Comparison of ENCODE assay signal across 1 cellular context in genomic region chr7:100544386-100544785, GRCh38.
TF ChIP-seq lines count a peak whose summit lies in the region.

No MANE protein-coding gene starts in this region.

TF ChIP-seq in HepG2, 621 proteins besides CTCF, POLR2A, EP300 and RAD21 (continued from another document and continues in another):
- TF ChIP-seq, protein P1, sequence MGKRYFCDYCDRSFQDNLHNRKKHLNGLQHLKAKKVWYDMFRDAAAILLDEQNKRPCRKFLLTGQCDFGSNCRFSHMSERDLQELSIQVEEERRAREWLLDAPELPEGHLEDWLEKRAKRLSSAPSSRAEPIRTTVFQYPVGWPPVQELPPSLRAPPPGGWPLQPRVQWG (CRISPR knock-in tag; IDR thresholded peaks at IDR 0.05; ENCODE audit: borderline replicate concordance, low read depth), result no peak
- peak; percentile 77 for TF ChIP-seq FOXA3 (CRISPR knock-in tag; IDR thresholded peaks at IDR 0.05)
- no peak for TF ChIP-seq ZNF530 (CRISPR knock-in tag; IDR thresholded peaks at IDR 0.05; ENCODE audit: low read depth)
- 0 out of 2 replicates have a peak, but pooled peaks have one; percentile 42 for TF ChIP-seq ZNF749 (CRISPR knock-in tag; IDR thresholded peaks at IDR 0.05; ENCODE audit: borderline replicate concordance)
- no peak for TF ChIP-seq ZBTB39 (CRISPR knock-in tag; IDR thresholded peaks at IDR 0.05)
- TF ChIP-seq ZNF564 (CRISPR knock-in tag; IDR thresholded peaks at IDR 0.05), result no peak
- no peak for TF ChIP-seq PCBP1 (IDR thresholded peaks at IDR 0.05; ENCODE audit: borderline replicate concordance, low read depth, low read length)
- no peak for TF ChIP-seq ZEB1 (IDR thresholded peaks at IDR 0.05; ENCODE audit: insufficient replicate concordance, low read depth)
- no peak for TF ChIP-seq SP140L (CRISPR knock-in tag; IDR thresholded peaks at IDR 0.05; ENCODE audit: borderline replicate concordance)
- TF ChIP-seq PRMT3 (CRISPR knock-in tag; IDR thresholded peaks at IDR 0.05; ENCODE audit: borderline replicate concordance, low read depth), result no peak
- TF ChIP-seq, protein P2, sequence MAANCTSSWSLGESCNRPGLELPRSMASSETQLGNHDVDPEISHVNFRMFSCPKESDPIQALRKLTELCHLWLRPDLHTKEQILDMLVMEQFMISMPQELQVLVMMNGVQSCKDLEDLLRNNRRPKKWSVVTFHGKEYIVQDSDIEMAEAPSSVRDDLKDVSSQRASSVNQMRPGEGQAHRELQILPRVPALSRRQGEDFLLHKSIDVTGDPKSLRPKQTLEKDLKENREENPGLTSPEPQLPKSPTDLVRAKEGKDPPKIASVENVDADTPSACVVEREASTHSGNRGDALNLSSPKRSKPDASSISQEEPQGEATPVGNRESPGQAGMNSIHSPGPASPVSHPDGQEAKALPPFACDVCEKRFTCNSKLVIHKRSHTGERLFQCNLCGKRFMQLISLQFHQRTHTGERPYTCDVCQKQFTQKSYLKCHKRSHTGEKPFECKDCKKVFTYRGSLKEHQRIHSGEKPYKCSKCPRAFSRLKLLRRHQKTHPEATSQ (CRISPR knock-in tag; IDR thresholded peaks at IDR 0.05; ENCODE audit: borderline replicate concordance), result no peak
- no peak for TF ChIP-seq ZNF414 (CRISPR knock-in tag; IDR thresholded peaks at IDR 0.05)
- TF ChIP-seq NRL (CRISPR knock-in tag; IDR thresholded peaks at IDR 0.05; ENCODE audit: borderline replicate concordance), result no peak
- no peak for TF ChIP-seq ZNF512B (CRISPR knock-in tag; IDR thresholded peaks at IDR 0.05; ENCODE audit: borderline replicate concordance)
- TF ChIP-seq MIXL1 (CRISPR knock-in tag; IDR thresholded peaks at IDR 0.05), result peak; percentile 21; the same call in 1 of the 2 replicates
- TF ChIP-seq, protein P3, sequence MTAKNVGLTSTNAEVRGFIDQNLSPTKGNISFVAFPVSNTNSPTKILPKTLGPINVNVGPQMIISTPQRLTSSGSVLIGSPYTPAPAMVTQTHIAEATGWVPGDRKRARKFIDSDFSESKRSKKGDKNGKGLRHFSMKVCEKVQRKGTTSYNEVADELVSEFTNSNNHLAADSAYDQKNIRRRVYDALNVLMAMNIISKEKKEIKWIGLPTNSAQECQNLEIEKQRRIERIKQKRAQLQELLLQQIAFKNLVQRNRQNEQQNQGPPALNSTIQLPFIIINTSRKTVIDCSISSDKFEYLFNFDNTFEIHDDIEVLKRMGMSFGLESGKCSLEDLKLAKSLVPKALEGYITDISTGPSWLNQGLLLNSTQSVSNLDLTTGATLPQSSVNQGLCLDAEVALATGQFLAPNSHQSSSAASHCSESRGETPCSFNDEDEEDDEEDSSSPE (CRISPR knock-in tag; IDR thresholded peaks at IDR 0.05), result peak; percentile 26; the same call in 1 of the 2 replicates
- TF ChIP-seq RELA (CRISPR knock-in tag; IDR thresholded peaks at IDR 0.05), result no peak
- TF ChIP-seq ZSCAN12 (CRISPR knock-in tag; IDR thresholded peaks at IDR 0.05), result no peak
- TF ChIP-seq GLMP (CRISPR knock-in tag; IDR thresholded peaks at IDR 0.05; ENCODE audit: borderline replicate concordance), result no peak
- no peak for TF ChIP-seq IKZF4 (CRISPR knock-in tag; IDR thresholded peaks at IDR 0.05; ENCODE audit: borderline replicate concordance, low read depth, not compliant biosample characterization)
- peak; percentile 88 for TF ChIP-seq SP5 (CRISPR knock-in tag; IDR thresholded peaks at IDR 0.05; ENCODE audit: borderline replicate concordance, low read depth)
- TF ChIP-seq JUND (CRISPR knock-in tag; IDR thresholded peaks at IDR 0.05), result no peak
- peak; percentile 56 for TF ChIP-seq ELF3 (CRISPR knock-in tag; IDR thresholded peaks at IDR 0.05)
- TF ChIP-seq, protein P4, sequence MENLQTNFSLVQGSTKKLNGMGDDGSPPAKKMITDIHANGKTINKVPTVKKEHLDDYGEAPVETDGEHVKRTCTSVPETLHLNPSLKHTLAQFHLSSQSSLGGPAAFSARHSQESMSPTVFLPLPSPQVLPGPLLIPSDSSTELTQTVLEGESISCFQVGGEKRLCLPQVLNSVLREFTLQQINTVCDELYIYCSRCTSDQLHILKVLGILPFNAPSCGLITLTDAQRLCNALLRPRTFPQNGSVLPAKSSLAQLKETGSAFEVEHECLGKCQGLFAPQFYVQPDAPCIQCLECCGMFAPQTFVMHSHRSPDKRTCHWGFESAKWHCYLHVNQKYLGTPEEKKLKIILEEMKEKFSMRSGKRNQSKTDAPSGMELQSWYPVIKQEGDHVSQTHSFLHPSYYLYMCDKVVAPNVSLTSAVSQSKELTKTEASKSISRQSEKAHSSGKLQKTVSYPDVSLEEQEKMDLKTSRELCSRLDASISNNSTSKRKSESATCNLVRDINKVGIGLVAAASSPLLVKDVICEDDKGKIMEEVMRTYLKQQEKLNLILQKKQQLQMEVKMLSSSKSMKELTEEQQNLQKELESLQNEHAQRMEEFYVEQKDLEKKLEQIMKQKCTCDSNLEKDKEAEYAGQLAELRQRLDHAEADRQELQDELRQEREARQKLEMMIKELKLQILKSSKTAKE (CRISPR knock-in tag; IDR thresholded peaks at IDR 0.05; ENCODE audit: borderline replicate concordance), result 0 out of 2 replicates have a peak, but pooled peaks have one; percentile 35
- TF ChIP-seq, protein P5, sequence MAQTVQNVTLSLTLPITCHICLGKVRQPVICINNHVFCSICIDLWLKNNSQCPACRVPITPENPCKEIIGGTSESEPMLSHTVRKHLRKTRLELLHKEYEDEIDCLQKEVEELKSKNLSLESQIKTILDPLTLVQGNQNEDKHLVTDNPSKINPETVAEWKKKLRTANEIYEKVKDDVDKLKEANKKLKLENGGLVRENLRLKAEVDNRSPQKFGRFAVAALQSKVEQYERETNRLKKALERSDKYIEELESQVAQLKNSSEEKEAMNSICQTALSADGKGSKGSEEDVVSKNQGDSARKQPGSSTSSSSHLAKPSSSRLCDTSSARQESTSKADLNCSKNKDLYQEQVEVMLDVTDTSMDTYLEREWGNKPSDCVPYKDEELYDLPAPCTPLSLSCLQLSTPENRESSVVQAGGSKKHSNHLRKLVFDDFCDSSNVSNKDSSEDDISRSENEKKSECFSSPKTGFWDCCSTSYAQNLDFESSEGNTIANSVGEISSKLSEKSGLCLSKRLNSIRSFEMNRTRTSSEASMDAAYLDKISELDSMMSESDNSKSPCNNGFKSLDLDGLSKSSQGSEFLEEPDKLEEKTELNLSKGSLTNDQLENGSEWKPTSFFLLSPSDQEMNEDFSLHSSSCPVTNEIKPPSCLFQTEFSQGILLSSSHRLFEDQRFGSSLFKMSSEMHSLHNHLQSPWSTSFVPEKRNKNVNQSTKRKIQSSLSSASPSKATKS (CRISPR knock-in tag; IDR thresholded peaks at IDR 0.05), result no peak
- TF ChIP-seq MTF1 (CRISPR knock-in tag; IDR thresholded peaks at IDR 0.05), result no peak
- no peak for TF ChIP-seq IRX3 (CRISPR knock-in tag; IDR thresholded peaks at IDR 0.05; ENCODE audit: borderline replicate concordance, low read depth)
- no peak for TF ChIP-seq AGO1 (IDR thresholded peaks at IDR 0.05; ENCODE audit: low read depth, low read length, poor library complexity, severe bottlenecking)
- TF ChIP-seq BRCA1 (CRISPR knock-in tag; IDR thresholded peaks at IDR 0.05), result no peak
- TF ChIP-seq ZNF34 (CRISPR knock-in tag; IDR thresholded peaks at IDR 0.05; ENCODE audit: borderline replicate concordance), result no peak
- TF ChIP-seq FOXC1 (CRISPR knock-in tag; IDR thresholded peaks at IDR 0.05; ENCODE audit: borderline replicate concordance), result no peak
- TF ChIP-seq SETDB1 (CRISPR knock-in tag; IDR thresholded peaks at IDR 0.05; ENCODE audit: borderline replicate concordance), result no peak
- TF ChIP-seq U2AF1 (optimal IDR thresholded peaks at IDR 0.05; ENCODE audit: low read depth, low read length), result no peak
- TF ChIP-seq DPF2 (CRISPR knock-in tag; IDR thresholded peaks at IDR 0.05; ENCODE audit: borderline replicate concordance, low read depth), result 0 out of 2 replicates have a peak, but pooled peaks have one; percentile 39
- TF ChIP-seq CSRNP1 (CRISPR knock-in tag; IDR thresholded peaks at IDR 0.05), result no peak
- TF ChIP-seq SAP130 (CRISPR knock-in tag; IDR thresholded peaks at IDR 0.05; ENCODE audit: low read depth), result peak; percentile 58
- TF ChIP-seq ZNF33A (CRISPR knock-in tag; IDR thresholded peaks at IDR 0.05; ENCODE audit: borderline replicate concordance), result no peak
- TF ChIP-seq GFI1 (CRISPR knock-in tag; IDR thresholded peaks at IDR 0.05; ENCODE audit: borderline replicate concordance), result no peak
- no peak for TF ChIP-seq ZNF354B (CRISPR knock-in tag; IDR thresholded peaks at IDR 0.05)
- TF ChIP-seq, protein P6, sequence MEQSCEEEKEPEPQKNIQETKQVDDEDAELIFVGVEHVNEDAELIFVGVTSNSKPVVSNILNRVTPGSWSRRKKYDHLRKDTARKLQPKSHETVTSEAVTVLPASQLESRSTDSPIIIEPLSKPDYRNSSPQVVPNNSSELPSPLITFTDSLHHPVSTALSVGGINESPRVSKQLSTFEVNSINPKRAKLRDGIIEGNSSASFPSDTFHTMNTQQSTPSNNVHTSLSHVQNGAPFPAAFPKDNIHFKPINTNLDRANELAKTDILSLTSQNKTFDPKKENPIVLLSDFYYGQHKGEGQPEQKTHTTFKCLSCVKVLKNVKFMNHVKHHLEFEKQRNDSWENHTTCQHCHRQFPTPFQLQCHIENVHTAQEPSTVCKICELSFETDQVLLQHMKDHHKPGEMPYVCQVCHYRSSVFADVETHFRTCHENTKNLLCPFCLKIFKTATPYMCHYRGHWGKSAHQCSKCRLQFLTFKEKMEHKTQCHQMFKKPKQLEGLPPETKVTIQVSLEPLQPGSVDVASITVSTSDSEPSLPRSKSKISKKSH (CRISPR knock-in tag; IDR thresholded peaks at IDR 0.05; ENCODE audit: borderline replicate concordance), result no peak
- no peak for TF ChIP-seq SPEN (CRISPR knock-in tag; IDR thresholded peaks at IDR 0.05; ENCODE audit: low read depth)
- TF ChIP-seq ZNF468 (CRISPR knock-in tag; IDR thresholded peaks at IDR 0.05), result no peak
- TF ChIP-seq ZNF790 (CRISPR knock-in tag; IDR thresholded peaks at IDR 0.05; ENCODE audit: borderline replicate concordance), result no peak
- no peak for TF ChIP-seq ISX (CRISPR knock-in tag; conservative IDR thresholded peaks at IDR 0.05)
